In genomic region chr13:38636756-38637155, GRCh38 we compare ENCODE assay signal across 1 cellular context.
TF ChIP-seq lines count a peak whose summit lies in the region.

No MANE protein-coding gene starts in this region.

TF ChIP-seq in H1, 55 proteins besides CTCF, POLR2A, EP300 and RAD21:
- TF ChIP-seq CREB1 (IDR thresholded peaks at IDR 0.05): no peak
- TF ChIP-seq MAFK (IDR thresholded peaks at IDR 0.05; ENCODE audit: low read depth, low read length): no peak
- no peak for TF ChIP-seq RBBP5 (IDR thresholded peaks at IDR 0.05; ENCODE audit: borderline replicate concordance, low read depth, low read length)
- TF ChIP-seq GABPA (IDR thresholded peaks at IDR 0.05; ENCODE audit: borderline replicate concordance, insufficient read depth, low read length): no peak
- no peak for TF ChIP-seq TCF12 (IDR thresholded peaks at IDR 0.05; ENCODE audit: low read depth, low read length)
- no peak for TF ChIP-seq EGR1 (IDR thresholded peaks at IDR 0.05; ENCODE audit: borderline replicate concordance, low read depth, low read length)
- no peak for TF ChIP-seq TBP (IDR thresholded peaks at IDR 0.05; ENCODE audit: low read depth, low read length)
- TF ChIP-seq NANOG (IDR thresholded peaks at IDR 0.05; ENCODE audit: insufficient read depth, low read depth, low read length, poor library complexity, severe bottlenecking): no peak
- no peak for TF ChIP-seq SP4 (IDR thresholded peaks at IDR 0.05; ENCODE audit: low read length)
- TF ChIP-seq USF2 (IDR thresholded peaks at IDR 0.05; ENCODE audit: low read length): no peak
- TF ChIP-seq SP2 (IDR thresholded peaks at IDR 0.05; ENCODE audit: low read length): no peak
